ENCODE assay signal across 9 cellular contexts in genomic region chr11:126307706-126308105, GRCh38. TPM values are rescaled to one million over a fixed set of nuclear protein-coding genes. Genes with fewer than 3 reads are reported as not detected.
A peak's percentile ranks its signal among the peaks of the same experiment; 100 is the strongest.
DNase-seq lines count a peak whose midpoint lies in the region; ATAC-seq and TF ChIP-seq lines count a peak whose summit lies in the region.
"Had no signal": no experiment of that assay in that cellular context is flagged by ENCODE, and none has a peak within 500 bp of the region (broad histone marks: within the 10 kb centered on the region; RNA-seq: fewer than 3 reads in every experiment).

No MANE protein-coding gene starts in this region.

- TF ChIP-seq CTCF in KMS-11 (conservative IDR thresholded peaks at IDR 0.05; ENCODE audit: low read depth, low read length) (peak; percentile 32; the same call in 1 of the 2 replicates), adrenal gland (IDR thresholded peaks at IDR 0.05) (peak in 5 of 6 experiments; percentile 21 to 48 (median 34))

- ATAC-seq in activated CD4-positive, CD25-positive, alpha-beta regulatory T cell treated with anti-CD3 and anti-CD28 coated beads, Interleukin-2, amount 50 U/mL, for 24 hours = no peak
- no peak for ATAC-seq in GM19035 (IDR thresholded peaks at IDR 0.05; ENCODE audit: unreplicated experiment)
- ATAC-seq: right lobe of liver had no signal

- H3K27me3 ChIP-seq in KMS-11 (ENCODE audit: insufficient read depth, low read depth) (no peaks in the 10 kb centered on the region), adrenal gland (no peaks in the 10 kb centered on the region)
- H3K27me3 ChIP-seq: right lobe of liver had no signal

- no peaks in the 10 kb centered on the region for H3K36me3 ChIP-seq in KMS-11 (ENCODE audit: insufficient read depth)
- H3K36me3 ChIP-seq in adrenal gland (replicated peaks in 1 of 2) = no peaks in the 10 kb centered on the region
- H3K36me3 ChIP-seq: right lobe of liver had no signal

- H3K4me3 ChIP-seq in KMS-11 (IDR thresholded peaks at IDR 0.05; ENCODE audit: insufficient read depth, low read depth, low read length) (no peak overlapping the region), adrenal gland (no peak overlapping the region)
- H3K4me3 ChIP-seq: right lobe of liver had no signal

- no peak overlapping the region for H3K9ac ChIP-seq in KMS-11

- peaks cover 82% of the 10 kb centered on the region for H3K4me1 ChIP-seq in KMS-11 (ENCODE audit: low read depth, poor library complexity, severe bottlenecking)
- H3K4me1 ChIP-seq in adrenal gland (replicated peaks in 1 of 2) = peaks cover 5 to 30% of the 10 kb centered on the region in 2 donors

- H4K20me1 ChIP-seq in KMS-11 (ENCODE audit: insufficient read depth) = no peaks in the 10 kb centered on the region

- peak overlapping the region; percentile 29; the same call in 1 of the 2 replicates for H3K4me2 ChIP-seq in KMS-11

- DNase-seq in DMS53 (lab: John Stamatoyannopoulos, UW) (peak; percentile 35), DMS53 treated with DMSO at 0.1 percent for 48 hours (lab: John Stamatoyannopoulos, UW; ENCODE audit: unreplicated experiment) (no peak), adrenal gland (peak in 5 of 7 donors; percentile 28 to 73 (median 48)), medulla oblongata (ENCODE audit: extremely low spot score) (peak; percentile 60), NCI-H2081 treated with DMSO at 0.1 percent for 48 hours (lab: John Stamatoyannopoulos, UW) (no peak)

- H3K9me3 ChIP-seq in adrenal gland (replicated peaks in 1 of 3) = no peaks in the 10 kb centered on the region
- H3K9me3 ChIP-seq: right lobe of liver had no signal

- WGBS in adrenal gland, 4 donors = 21 to 47% (median 33%) methylated on average over 5 of the region's 5 CpGs

- H2AFZ ChIP-seq in KMS-11 (ENCODE audit: low read depth) = no peak overlapping the region

- intact Hi-C loops in adrenal gland (cut with DNase I) = no loop called here

- H3K79me2 ChIP-seq in KMS-11 (ENCODE audit: insufficient read depth, low read depth) = peaks cover 15% of the 10 kb centered on the region; the same call in 1 of the 2 replicates

- H3K27ac ChIP-seq in KMS-11 (no peak overlapping the region; the same call in 1 of the 2 replicates), adrenal gland (peak overlapping the region in 1 of 5 donors; percentile 12)
- H3K27ac ChIP-seq: right lobe of liver had no signal

- TF ChIP-seq POLR2A in adrenal gland (IDR thresholded peaks at IDR 0.05) = no peak

RNA-seq across cellular contexts. Expression of gene DCPS, which starts 3.8 kb away (rescaled TPM):
- 10 to 100 TPM in 7 of 8 donors, 1 to 10 TPM in 1; 8.3 to 22.2 (median 18.8) TPM for total RNA-seq in adrenal gland
- 10 to 100 TPM; 18.2 to 45.5 (median 22.4) TPM for polyA plus RNA-seq in adrenal gland

RNA-seq across cellular contexts. Expression of gene TIRAP, which starts 24.8 kb away (rescaled TPM):
- 10 to 100 TPM in 7 of 8 donors, 1 to 10 TPM in 1; 8.9 to 41.1 (median 13.5) TPM for total RNA-seq in adrenal gland
- 10 to 100 TPM in 1 of 3 donors, 1 to 10 TPM in 2; 4.7 to 12.0 (median 5.9) TPM for polyA plus RNA-seq in adrenal gland

RNA-seq across cellular contexts. Expression of gene FOXRED1, which starts 38.8 kb away (rescaled TPM):
- total RNA-seq in adrenal gland = 10 to 100 TPM in 7 of 8 donors, 1 to 10 TPM in 1; 7.2 to 33.0 (median 26.8) TPM
- 10 to 100 TPM; 31.3 to 55.3 (median 43.9) TPM for polyA plus RNA-seq in adrenal gland

RNA-seq across cellular contexts. Expression of gene SRPRA, which starts 39.0 kb away (rescaled TPM):
- 100 to 1,000 TPM in 6 of 8 donors, 10 to 100 TPM in 2; 80.5 to 194 (median 116) TPM for total RNA-seq in adrenal gland
- polyA plus RNA-seq in adrenal gland = 100 to 1,000 TPM in 1 of 3 donors, 10 to 100 TPM in 2; 61.5 to 194 (median 88.2) TPM

RNA-seq across cellular contexts. Expression of gene ST3GAL4, which starts 47.8 kb away (rescaled TPM):
- total RNA-seq in adrenal gland = 100 to 1,000 TPM; 119 to 359 (median 144) TPM
- polyA plus RNA-seq in adrenal gland = 100 to 1,000 TPM; 210 to 265 (median 254) TPM

Comparison
In these comparisons a context has a peak if more than half of its experiments do, and no peak if none do; other contexts are left out.
1. DNase-seq: peak in DMS53 (single experiment), adrenal gland (5 of 7) and medulla oblongata (single experiment); none in DMS53 treated with DMSO at 0.1 percent for 48 hours (single experiment) and NCI-H2081 treated with DMSO at 0.1 percent for 48 hours (single experiment).